In genomic region chr18:3012920-3013810, GRCh38 we compare ENCODE assay signal across 8 cellular contexts. TPM values are rescaled to one million over a fixed set of nuclear protein-coding genes. Genes with fewer than 3 reads are reported as not detected.
DNase-seq lines count a peak whose midpoint lies in the region; ATAC-seq, FAIRE-seq and TF ChIP-seq lines count a peak whose summit lies in the region.

Gene LPIN2, minus strand, starts transcription at chr18:3013144. Its CDS starts 52,304 bp downstream, at chr18:2960840.

- H4K8ac ChIP-seq in neuronal stem cell (ENCODE audit: low read depth, low read length) = peak within 1 kb of the TSS; percentile 26

- DNase-seq in GM04504 (ENCODE audit: low read depth) = peak; percentile 94
- DNase-seq in NB4 (ENCODE audit: low read depth) = peak; percentile 94
- DNase-seq in SK-N-DZ (ENCODE audit: low spot score) = peak; percentile 93
- DNase-seq in activated naive CD4-positive, alpha-beta T cell treated with anti-CD3 and anti-CD28 coated beads for 36 hours = peak; percentile 97
- peak; percentile 96 to 97 for DNase-seq in frontal cortex (ENCODE audit: low spot score in 2 of 2)
- DNase-seq in neuronal stem cell (ENCODE audit: low spot score) = peak; percentile 96

- peaks cover 0 to under 1% of the 10 kb centered on the region in 2 donors for H3K9me3 ChIP-seq in neuronal stem cell (replicated peaks in 1 of 2; ENCODE audit: control insufficient read depth in 2 of 2, insufficient read depth in 1 of 2, low read depth in 1 of 2, low read length in 2 of 2)
- H3K9me3 ChIP-seq in subcutaneous abdominal adipose tissue (ENCODE audit: control insufficient read depth in 5 of 5, low read length in 5 of 5) = no peaks in the 10 kb centered on the region

- H2BK120ac ChIP-seq in neuronal stem cell (ENCODE audit: low read depth, low read length) = no peak within 1 kb of the TSS

- no peak within 1 kb of the TSS for H3K4ac ChIP-seq in neuronal stem cell (ENCODE audit: low read length)

- H3K36me3 Mint-ChIP-seq in activated naive CD4-positive, alpha-beta T cell treated with anti-CD3 and anti-CD28 coated beads for 36 hours (ENCODE audit: low read depth) = peaks cover 27% of the 10 kb centered on the region

- no peaks in the 10 kb centered on the region for H3K27me3 ChIP-seq in neuronal stem cell (ENCODE audit: control insufficient read depth in 3 of 3, insufficient read depth in 3 of 3, low read depth in 1 of 3, low read length in 3 of 3)
- no peaks in the 10 kb centered on the region for H3K27me3 ChIP-seq in subcutaneous abdominal adipose tissue (ENCODE audit: control insufficient read depth in 5 of 5, insufficient read depth in 4 of 5, low read length in 5 of 5)

- CTCF ChIA-PET in activated naive CD4-positive, alpha-beta T cell treated with anti-CD3 and anti-CD28 coated beads for 36 hours (lab: Charles Lee) = interaction anchor here (0.9 kb wide), 1 partner anchor 14 kb away, joined by 3 read pairs; no protein-coding TSS in a partner anchor

- peak within 1 kb of the TSS; percentile 84 for H3K4me3 Mint-ChIP-seq in activated naive CD4-positive, alpha-beta T cell treated with anti-CD3 and anti-CD28 coated beads for 36 hours

- H3K4me1 ChIP-seq in neuronal stem cell (ENCODE audit: control insufficient read depth in 2 of 2, insufficient read depth in 1 of 2, low read depth in 1 of 2, low read length in 2 of 2) (peaks cover 6 to 17% of the 10 kb centered on the region in 2 donors), subcutaneous abdominal adipose tissue (ENCODE audit: control insufficient read depth in 5 of 5, insufficient read depth in 5 of 5, low read length in 5 of 5) (peaks cover 11 to 57% (median 53%) of the 10 kb centered on the region in 5 donors)

- no CpG with 5 or more reads among the region's 93 CpGs for WGBS in neuronal stem cell (ENCODE audit: extremely low coverage in 2 of 2, insufficient read length in 2 of 2, insufficient replicate concordance in 1 of 2), 2 donors

- peak within 1 kb of the TSS; percentile 94 for H3K9ac ChIP-seq in neuronal stem cell (ENCODE audit: low read depth, low read length, poor library complexity)
- peak within 1 kb of the TSS; percentile 17 to 89 (median 76) for H3K9ac ChIP-seq in subcutaneous abdominal adipose tissue (ENCODE audit: low read length in 5 of 5)

- no peak for TF ChIP-seq CTCF in NB4 (IDR thresholded peaks at IDR 0.05; ENCODE audit: low read depth, low read length)

- H2AK5ac ChIP-seq in neuronal stem cell (ENCODE audit: low read depth, low read length) = peak within 1 kb of the TSS; percentile 44

- no peaks in the 10 kb centered on the region for H3K27me3 Mint-ChIP-seq in activated naive CD4-positive, alpha-beta T cell treated with anti-CD3 and anti-CD28 coated beads for 36 hours (ENCODE audit: low read depth)

- no peak within 1 kb of the TSS for H2BK12ac ChIP-seq in neuronal stem cell (ENCODE audit: low read length)

- peak; percentile 82 for ATAC-seq in HG02571 (IDR thresholded peaks at IDR 0.05; ENCODE audit: unreplicated experiment)

- peak within 1 kb of the TSS; percentile 82 for H3K23ac ChIP-seq in neuronal stem cell (ENCODE audit: low read depth, low read length, poor library complexity)

- peak within 1 kb of the TSS; percentile 94 for H2AFZ ChIP-seq in neuronal stem cell (ENCODE audit: low read length)

- peak within 1 kb of the TSS; percentile 79 for H2BK5ac ChIP-seq in neuronal stem cell (ENCODE audit: low read length)

- no peaks in the 10 kb centered on the region for H3K9me3 Mint-ChIP-seq in activated naive CD4-positive, alpha-beta T cell treated with anti-CD3 and anti-CD28 coated beads for 36 hours

- H3K18ac ChIP-seq in neuronal stem cell (ENCODE audit: low read length) = peak within 1 kb of the TSS; percentile 96

- no peak within 1 kb of the TSS for H2BK15ac ChIP-seq in neuronal stem cell (ENCODE audit: low read length)

- no peaks in the 10 kb centered on the region for H3K79me1 ChIP-seq in neuronal stem cell (ENCODE audit: low read depth, low read length)

- H3K27ac ChIP-seq in neuronal stem cell (replicated peaks; ENCODE audit: low read length) (peak within 1 kb of the TSS; percentile 96), subcutaneous abdominal adipose tissue (ENCODE audit: low read depth, low read length) (peak within 1 kb of the TSS; percentile 88)

- no peak for TF ChIP-seq POLR2A in NB4 (IDR thresholded peaks at IDR 0.05; ENCODE audit: extremely low read depth, insufficient read length)

- H3K36me3 ChIP-seq in neuronal stem cell (replicated peaks in 1 of 2; ENCODE audit: control insufficient read depth in 2 of 2, insufficient read depth in 2 of 2, low read length in 2 of 2) (peaks cover 3 to 34% of the 10 kb centered on the region in 2 donors), subcutaneous abdominal adipose tissue (ENCODE audit: control insufficient read depth in 5 of 5, insufficient read depth in 5 of 5, low read length in 5 of 5) (peaks cover 0 to under 1% (median 0%) of the 10 kb centered on the region in 5 donors)

- intact Hi-C loops in activated naive CD4-positive, alpha-beta T cell treated with anti-CD3 and anti-CD28 coated beads for 36 hours (cut with micrococcal nuclease) = loop anchor here (1.0 to 2.0 kb wide), 9 partner anchors 15 to 440 kb away; partner anchors contain the start of gene SMCHD1

- H3K14ac ChIP-seq in neuronal stem cell (ENCODE audit: low read length) = no peak within 1 kb of the TSS

- peaks cover 68% of the 10 kb centered on the region for H3K4me1 Mint-ChIP-seq in activated naive CD4-positive, alpha-beta T cell treated with anti-CD3 and anti-CD28 coated beads for 36 hours (ENCODE audit: low read depth)

- H3K27ac Mint-ChIP-seq in activated naive CD4-positive, alpha-beta T cell treated with anti-CD3 and anti-CD28 coated beads for 36 hours = peak within 1 kb of the TSS; percentile 92

- no peak within 1 kb of the TSS for H4K91ac ChIP-seq in neuronal stem cell (ENCODE audit: low read depth, low read length, poor library complexity)

- H3K4me2 ChIP-seq in neuronal stem cell (ENCODE audit: insufficient read depth, low read length, poor library complexity, severe bottlenecking) = peak within 1 kb of the TSS; percentile 61

- FAIRE-seq in frontal cortex (lab: Jason Lieb, UNC) = no peak

- H3K4me3 ChIP-seq in NB4 (ENCODE audit: low read depth, low read length) = peak within 1 kb of the TSS; percentile 86
- H3K4me3 ChIP-seq in neuronal stem cell (ENCODE audit: low read length in 2 of 2) = peak within 1 kb of the TSS; percentile 72 to 93
- peak within 1 kb of the TSS; percentile 62 to 80 (median 76) for H3K4me3 ChIP-seq in subcutaneous abdominal adipose tissue (ENCODE audit: low read depth in 1 of 5, low read length in 5 of 5)

RNA-seq across cellular contexts. Expression of gene LPIN2, which starts in this region (rescaled TPM):
- 12.1 and 16.6 TPM in 2 replicates for polyA plus RNA-seq in SK-N-DZ (2014; cell fraction: cytosol; rRNA removed)
- 15.4 and 16.2 TPM in 2 replicates for polyA plus RNA-seq in SK-N-DZ (2014; cell fraction: nucleus; rRNA removed)
- total RNA-seq in activated naive CD4-positive, alpha-beta T cell treated with anti-CD3 and anti-CD28 coated beads for 36 hours = 10 to 100 TPM; 62.4 to 65.7 TPM
- total RNA-seq in frontal cortex = 28.5 TPM
- polyA plus RNA-seq in neuronal stem cell (2013, experiment 1 of 2) = 15.7 TPM
- 15.9 TPM for polyA plus RNA-seq in neuronal stem cell (2013, experiment 2 of 2)

Comparison
In these comparisons a context has a peak if more than half of its experiments do, and no peak if none do; other contexts are left out.
1. Peak in every context shown above with its lines: DNase-seq, ATAC-seq, H3K4me3 ChIP-seq and H3K27ac ChIP-seq.